ENCODE assay signal across 9 cellular contexts in genomic region chr15:66780172-66780972, GRCh38.
DNase-seq lines count a peak whose midpoint lies in the region; ATAC-seq and TF ChIP-seq lines count a peak whose summit lies in the region.
"Had no signal": no experiment of that assay in that cellular context is flagged by ENCODE, and none has a peak within 500 bp of the region (broad histone marks: within the 10 kb centered on the region; RNA-seq: fewer than 3 reads in every experiment).

No MANE protein-coding gene starts in this region.

- peak overlapping the region; percentile 12 for H3K9ac ChIP-seq in SK-N-MC (ENCODE audit: insufficient read length)
- no peak overlapping the region for H3K9ac ChIP-seq in skeletal muscle satellite cell (ENCODE audit: low read depth, low read length)

- H3K4me1 ChIP-seq in skeletal muscle satellite cell (ENCODE audit: control insufficient read depth, insufficient read depth, low read length), result peaks cover 30% of the 10 kb centered on the region
- H3K4me1 ChIP-seq in upper lobe of left lung, result peaks cover 0 to 36% (median 20%) of the 10 kb centered on the region in 4 donors

- DNase-seq in H4 (ENCODE audit: low spot score) (peak; percentile 94), SK-N-MC (ENCODE audit: low read depth, low spot score) (no peak), fibroblast of villous mesenchyme (ENCODE audit: low read depth) (peak; percentile 64), upper lobe of left lung (no peak)
- no peak for DNase-seq in stimulated activated CD4-positive, alpha-beta T cell treated with anti-CD3 and anti-CD28 coated beads, Interleukin-1b, Interleukin-23, amount 100 ng/mL, for 48 hours
- DNase-seq: activated CD4-positive, alpha-beta T cell treated with anti-CD3 and anti-CD28 coated beads for 4 hours had no signal

- no peak for TF ChIP-seq POLR2A in upper lobe of left lung (IDR thresholded peaks at IDR 0.05)

- 0 out of 2 replicates have a peak overlapping the region, but pooled peaks have one; percentile 10 for H3K27ac ChIP-seq in SK-N-MC
- H3K27ac ChIP-seq in upper lobe of left lung, result peak overlapping the region in 1 of 4 donors; percentile 39

- ATAC-seq in HG02884 (IDR thresholded peaks at IDR 0.05; ENCODE audit: unreplicated experiment) (no peak), HG02759 (IDR thresholded peaks at IDR 0.05; ENCODE audit: unreplicated experiment) (no peak), upper lobe of left lung (ENCODE audit: low FRiP score in 2 of 2) (no peak)

- 77 to 83% methylated on average over 18 to 21 of the region's 21 CpGs for WGBS in upper lobe of left lung, 2 donors

- no peaks in the 10 kb centered on the region for H3K9me3 ChIP-seq in SK-N-MC (ENCODE audit: low read depth, low read length)
- no peaks in the 10 kb centered on the region for H3K9me3 ChIP-seq in skeletal muscle satellite cell (replicated peaks; ENCODE audit: low read length)
- H3K9me3 ChIP-seq in upper lobe of left lung, result no peaks in the 10 kb centered on the region

- peak overlapping the region; percentile 45 for H3K4me2 ChIP-seq in skeletal muscle satellite cell (ENCODE audit: low read length)

- H3K4me3 ChIP-seq in SK-N-MC (no peak overlapping the region; the same call in 1 of the 2 replicates), fibroblast of villous mesenchyme (ENCODE audit: low read depth, low read length) (no peak overlapping the region), skeletal muscle satellite cell (ENCODE audit: low read length) (no peak overlapping the region), upper lobe of left lung (no peak overlapping the region)

- H3K36me3 ChIP-seq in SK-N-MC (ENCODE audit: insufficient read depth, low read length) (no peaks in the 10 kb centered on the region; the same call in 1 of the 2 replicates), skeletal muscle satellite cell (ENCODE audit: insufficient read depth, low read length) (peaks cover 6% of the 10 kb centered on the region), upper lobe of left lung (peaks cover 0 to 49% (median 8%) of the 10 kb centered on the region in 4 donors)

- TF ChIP-seq CTCF in fibroblast of villous mesenchyme (IDR thresholded peaks at IDR 0.05; ENCODE audit: insufficient read depth, low read depth, low read length) (no peak), upper lobe of left lung (IDR thresholded peaks at IDR 0.05) (no peak)

- H3K27me3 ChIP-seq in skeletal muscle satellite cell (ENCODE audit: control insufficient read depth, insufficient read depth, low read length) (no peaks in the 10 kb centered on the region), upper lobe of left lung (no peaks in the 10 kb centered on the region)

- no peak for TF ChIP-seq EP300 in upper lobe of left lung (IDR thresholded peaks at IDR 0.05)

Comparison
In these comparisons a context has a peak if more than half of its experiments do, and no peak if none do; other contexts are left out.
1. DNase-seq: peak in H4 (single experiment) and fibroblast of villous mesenchyme (single experiment); none in SK-N-MC (single experiment), stimulated activated CD4-positive, alpha-beta T cell treated with anti-CD3 and anti-CD28 coated beads, Interleukin-1b, Interleukin-23, amount 100 ng/mL, for 48 hours (single experiment) and upper lobe of left lung (0 of 2).